Comparison of ENCODE assay signal across 16 cellular contexts in genomic region chr4:145539677-145540076, GRCh38.
"Had no signal": no experiment of that assay in that cellular context is flagged by ENCODE, and none has a peak within 500 bp of the region (broad histone marks: within the 10 kb centered on the region; RNA-seq: fewer than 3 reads in every experiment).

No MANE protein-coding gene starts in this region.

- H3K9ac ChIP-seq: neural progenitor cell had no signal

- H3K36me3 Mint-ChIP-seq: activated naive CD8-positive, alpha-beta T cell treated with anti-CD3 and anti-CD28 coated beads for 36 hours; memory B cell had no signal

- H3K27ac Mint-ChIP-seq: activated naive CD8-positive, alpha-beta T cell treated with anti-CD3 and anti-CD28 coated beads for 36 hours; memory B cell; neural progenitor cell had no signal

- H3K36me3 ChIP-seq: breast epithelium, neural progenitor cell, pancreas had no signal

- H3K4me3 Mint-ChIP-seq: activated naive CD8-positive, alpha-beta T cell treated with anti-CD3 and anti-CD28 coated beads for 36 hours; activated T-cell treated with anti-CD3 and anti-CD28 coated beads, Interleukin-2, amount 50 U/mL, for 4 hours; memory B cell; neural progenitor cell had no signal

- H3K9me3 ChIP-seq: breast epithelium, esophagus squamous epithelium, pancreas had no signal

- H2AFZ ChIP-seq: neural progenitor cell had no signal

- H3K9me3 Mint-ChIP-seq: activated naive CD8-positive, alpha-beta T cell treated with anti-CD3 and anti-CD28 coated beads for 36 hours; activated T-cell treated with anti-CD3 and anti-CD28 coated beads, Interleukin-2, amount 50 U/mL, for 4 hours; memory B cell; neural progenitor cell had no signal

- DNase-seq: activated CD4-positive, alpha-beta T cell treated with anti-CD3 and anti-CD28 coated beads for 1 hour; activated CD4-positive, alpha-beta T cell treated with anti-CD3 and anti-CD28 coated beads, Interleukin-2, amount 50 U/mL, for 48 hours; activated gamma-delta T cell treated with Interleukin-2 at 50 U/mL for 16 hours; activated naive CD8-positive, alpha-beta T cell treated with anti-CD3 and anti-CD28 coated beads for 36 hours; activated T-cell treated with anti-CD3 and anti-CD28 coated beads, Interleukin-2, amount 50 U/mL, for 4 hours; anterior cingulate cortex; esophagus squamous epithelium; head of caudate nucleus; left colon; pancreas; stimulated activated CD4-positive, alpha-beta T cell treated with anti-CD3 and anti-CD28 coated beads, Interleukin-2, amount 100 ng/mL, for 48 hours; stimulated activated naive CD4-positive, alpha-beta T cell treated with Interleukin-2 at 50 U/mL for 16 hours had no signal

- H3K27ac ChIP-seq: breast epithelium, neural progenitor cell, pancreas had no signal

- FAIRE-seq: endometrium, pancreas had no signal

- H3K4me3 ChIP-seq: breast epithelium, esophagus squamous epithelium, neural progenitor cell, pancreas had no signal

- H3K27me3 ChIP-seq: breast epithelium, esophagus squamous epithelium, neural progenitor cell, pancreas had no signal

- H3K4me2 ChIP-seq: neural progenitor cell had no signal

- H3K4me1 Mint-ChIP-seq: activated naive CD8-positive, alpha-beta T cell treated with anti-CD3 and anti-CD28 coated beads for 36 hours; memory B cell had no signal

- ATAC-seq: activated T-cell treated with anti-CD3 and anti-CD28 coated beads, Interleukin-2, amount 50 U/mL, for 4 hours; left colon; pancreas had no signal
